In genomic region chr7:91379246-91379645, GRCh38 we compare ENCODE assay signal across 27 cellular contexts.
"Had no signal": no experiment of that assay in that cellular context is flagged by ENCODE, and none has a peak within 500 bp of the region (broad histone marks: within the 10 kb centered on the region; RNA-seq: fewer than 3 reads in every experiment).

No MANE protein-coding gene starts in this region.

- H3K27ac Mint-ChIP-seq: activated CD4-positive, alpha-beta memory T cell treated with anti-CD3 and anti-CD28 coated beads, Interleukin-2, amount 10 ng/mL, durations not matched to agents 7 days and 5 days; activated CD4-positive, alpha-beta T cell treated with anti-CD3 and anti-CD28 coated beads for 36 hours; activated naive CD4-positive, alpha-beta T cell treated with anti-CD3 and anti-CD28 coated beads, Interleukin-2, amount 10 ng/mL, durations not matched to agents 7 days and 5 days; activated naive CD8-positive, alpha-beta T cell treated with anti-CD3 and anti-CD28 coated beads for 36 hours; activated T-cell treated with anti-CD3 and anti-CD28 coated beads, Interleukin-2, amount 50 U/mL, for 72 hours; activated T-helper 2 cell treated with anti-CD3 and anti-CD28 coated beads, Interferon-gamma antibody, Interleukin-2, Interleukin-4, amounts not matched to agents 10 μg/mL and 5 μg/mL and 100 μg/mL, durations not matched to agents 14 hours and 24 hours and 36 hours had no signal

- H3K27me3 Mint-ChIP-seq: activated CD4-positive, alpha-beta memory T cell treated with anti-CD3 and anti-CD28 coated beads, Interleukin-2, amount 10 ng/mL, durations not matched to agents 7 days and 5 days; activated CD4-positive, alpha-beta T cell treated with anti-CD3 and anti-CD28 coated beads for 36 hours; activated naive CD4-positive, alpha-beta T cell treated with anti-CD3 and anti-CD28 coated beads, Interleukin-2, amount 10 ng/mL, durations not matched to agents 7 days and 5 days; activated naive CD8-positive, alpha-beta T cell treated with anti-CD3 and anti-CD28 coated beads for 36 hours; central memory CD8-positive, alpha-beta T cell had no signal

- ATAC-seq: activated CD4-positive, alpha-beta T cell treated with anti-CD3 and anti-CD28 coated beads for 36 hours; activated T-cell treated with anti-CD3 and anti-CD28 coated beads, Interleukin-2, amount 50 U/mL, for 72 hours; Panc1; Right ventricle myocardium inferior had no signal

- H3K36me3 Mint-ChIP-seq: activated naive CD4-positive, alpha-beta T cell treated with anti-CD3 and anti-CD28 coated beads, Interleukin-2, amount 10 ng/mL, durations not matched to agents 7 days and 5 days; activated naive CD8-positive, alpha-beta T cell treated with anti-CD3 and anti-CD28 coated beads for 36 hours; brain had no signal

- H3K4me1 Mint-ChIP-seq: activated CD4-positive, alpha-beta memory T cell treated with anti-CD3 and anti-CD28 coated beads, Interleukin-2, amount 10 ng/mL, durations not matched to agents 7 days and 5 days; activated CD4-positive, alpha-beta T cell treated with anti-CD3 and anti-CD28 coated beads for 36 hours; activated naive CD4-positive, alpha-beta T cell treated with anti-CD3 and anti-CD28 coated beads, Interleukin-2, amount 10 ng/mL, durations not matched to agents 7 days and 5 days; activated naive CD8-positive, alpha-beta T cell treated with anti-CD3 and anti-CD28 coated beads for 36 hours; central memory CD8-positive, alpha-beta T cell had no signal

- DNase-seq: activated CD4-positive, alpha-beta memory T cell treated with anti-CD3 and anti-CD28 coated beads, Interleukin-2, amount 10 ng/mL, durations not matched to agents 7 days and 5 days; activated CD4-positive, alpha-beta T cell treated with anti-CD3 and anti-CD28 coated beads for 36 hours; activated CD4-positive, alpha-beta T cell treated with anti-CD3 and anti-CD28 coated beads, Interleukin-2, amount 50 U/mL, for 1 hour; activated gamma-delta T cell treated with Interleukin-2 at 50 U/mL for 16 hours; activated naive CD4-positive, alpha-beta T cell treated with anti-CD3 and anti-CD28 coated beads, Interleukin-2, amount 10 ng/mL, durations not matched to agents 7 days and 5 days; activated naive CD8-positive, alpha-beta T cell treated with anti-CD3 and anti-CD28 coated beads for 36 hours; activated T-cell treated with anti-CD3 and anti-CD28 coated beads for 4 hours; activated T-cell treated with anti-CD3 and anti-CD28 coated beads, Interleukin-2, amount 50 U/mL, for 72 hours; KG1; MV-4-11; NCI-H1092 treated with DMSO at 0.1 percent for 48 hours; NCI-H1436; NCI-H1694 treated with DMSO at 0.1 percent for 48 hours; NCI-H2029 treated with DMSO at 0.1 percent for 48 hours; NCI-H345; NCI-H510A; NCI-H526 treated with DMSO at 0.1 percent for 48 hours; NCI-H82; NK-92 treated with Interleukin-12 subunit alpha and Interleukin-12 subunit beta, amount 100 ng/mL, for 24 hours; OCI-M1; RPMI8226; T-helper 1 cell had no signal

- H3K4me3 Mint-ChIP-seq: activated CD4-positive, alpha-beta memory T cell treated with anti-CD3 and anti-CD28 coated beads, Interleukin-2, amount 10 ng/mL, durations not matched to agents 7 days and 5 days; activated CD4-positive, alpha-beta T cell treated with anti-CD3 and anti-CD28 coated beads for 36 hours; activated naive CD4-positive, alpha-beta T cell treated with anti-CD3 and anti-CD28 coated beads, Interleukin-2, amount 10 ng/mL, durations not matched to agents 7 days and 5 days; activated naive CD8-positive, alpha-beta T cell treated with anti-CD3 and anti-CD28 coated beads for 36 hours; activated T-cell treated with anti-CD3 and anti-CD28 coated beads, Interleukin-2, amount 50 U/mL, for 72 hours; central memory CD8-positive, alpha-beta T cell had no signal

- H3K9me3 Mint-ChIP-seq: activated CD4-positive, alpha-beta memory T cell treated with anti-CD3 and anti-CD28 coated beads, Interleukin-2, amount 10 ng/mL, durations not matched to agents 7 days and 5 days; activated naive CD8-positive, alpha-beta T cell treated with anti-CD3 and anti-CD28 coated beads for 36 hours; activated T-cell treated with anti-CD3 and anti-CD28 coated beads, Interleukin-2, amount 50 U/mL, for 72 hours; activated T-helper 2 cell treated with anti-CD3 and anti-CD28 coated beads, Interferon-gamma antibody, Interleukin-2, Interleukin-4, amounts not matched to agents 10 μg/mL and 5 μg/mL and 100 μg/mL, durations not matched to agents 14 hours and 24 hours and 36 hours had no signal
